22 cellular contexts compared by ENCODE assay signal in genomic region chr17:76512366-76513305, GRCh38. TPM values are rescaled to one million over a fixed set of nuclear protein-coding genes. Genes with fewer than 3 reads are reported as not detected.
DNase-seq lines count a peak whose midpoint lies in the region; ATAC-seq lines count a peak whose summit lies in the region.
"Had no signal": no experiment of that assay in that cellular context is flagged by ENCODE, and none has a peak within 500 bp of the region (broad histone marks: within the 10 kb centered on the region; RNA-seq: fewer than 3 reads in every experiment).

No MANE protein-coding gene starts in this region.

- peaks cover 56% of the 10 kb centered on the region for H3K4me1 ChIP-seq in CD8-positive, alpha-beta memory T cell (ENCODE audit: insufficient read depth, low read length)

- H3K36me3 Mint-ChIP-seq in activated CD4-positive, alpha-beta T cell treated with anti-CD3 and anti-CD28 coated beads, Interleukin-2, amount 10 ng/mL, durations not matched to agents 7 days and 5 days (ENCODE audit: low read depth) = no peaks in the 10 kb centered on the region
- peaks cover 0 to 4% (median 0%) of the 10 kb centered on the region in 3 donors for H3K36me3 Mint-ChIP-seq in CD8-positive, alpha-beta memory T cell
- H3K36me3 Mint-ChIP-seq in activated naive CD8-positive, alpha-beta T cell treated with anti-CD3 and anti-CD28 coated beads for 36 hours = no peaks in the 10 kb centered on the region
- no peaks in the 10 kb centered on the region for H3K36me3 Mint-ChIP-seq in natural killer cell treated with Interleukin-12 subunit alpha and Interleukin-12 subunit beta and Interleukin-15 and Interleukin-18, amount 100 ng/mL, for 72 hours

- no peak overlapping the region for H3K4me3 ChIP-seq in CD8-positive, alpha-beta memory T cell (ENCODE audit: low read length)
- H3K4me3 ChIP-seq: esophagus squamous epithelium had no signal

- POLR2A ChIA-PET in activated CD4-positive, alpha-beta T cell treated with anti-CD3 and anti-CD28 coated beads, Interleukin-2, amount 10 ng/mL, durations not matched to agents 7 days and 5 days (lab: Charles Lee) = no interaction called here
- POLR2A ChIA-PET in CD8-positive, alpha-beta memory T cell (lab: Charles Lee) = no interaction called here

- no peaks in the 10 kb centered on the region for H3K27me3 ChIP-seq in CD8-positive, alpha-beta memory T cell (ENCODE audit: insufficient read depth, low read length, poor library complexity, severe bottlenecking)

- H3K4me3 Mint-ChIP-seq in activated CD4-positive, alpha-beta T cell treated with anti-CD3 and anti-CD28 coated beads, Interleukin-2, amount 10 ng/mL, durations not matched to agents 7 days and 5 days = no peak overlapping the region
- H3K4me3 Mint-ChIP-seq in CD8-positive, alpha-beta memory T cell = peak overlapping the region in 6 of 7 donors; percentile 15 to 64 (median 42)
- H3K4me3 Mint-ChIP-seq in activated naive CD8-positive, alpha-beta T cell treated with anti-CD3 and anti-CD28 coated beads for 36 hours = no peak overlapping the region
- peak overlapping the region; percentile 64 for H3K4me3 Mint-ChIP-seq in natural killer cell treated with Interleukin-12 subunit alpha and Interleukin-12 subunit beta and Interleukin-15 and Interleukin-18, amount 100 ng/mL, for 72 hours

- ATAC-seq in natural killer cell treated with Interleukin-12 subunit alpha and Interleukin-12 subunit beta and Interleukin-15 and Interleukin-18, amount 100 ng/mL, for 72 hours = no peak
- ATAC-seq in HG02870 (IDR thresholded peaks at IDR 0.05; ENCODE audit: unreplicated experiment) = no peak
- ATAC-seq: SK-N-SH treated with all-trans-retinoic acid at 6 μM for 48 hours had no signal

- no peak for DNase-seq in activated CD4-positive, alpha-beta T cell treated with anti-CD3 and anti-CD28 coated beads, Interleukin-2, amount 10 ng/mL, durations not matched to agents 7 days and 5 days
- no peak for DNase-seq in activated CD4-positive, alpha-beta T cell treated with anti-CD3 and anti-CD28 coated beads for 48 hours
- no peak for DNase-seq in CD8-positive, alpha-beta memory T cell
- DNase-seq in activated naive CD8-positive, alpha-beta T cell treated with anti-CD3 and anti-CD28 coated beads for 36 hours = no peak
- no peak for DNase-seq in natural killer cell treated with Interleukin-12 subunit alpha and Interleukin-12 subunit beta and Interleukin-15 and Interleukin-18, amount 100 ng/mL, for 72 hours (ENCODE audit: low spot score)
- DNase-seq in RKO (ENCODE audit: low spot score) = no peak
- no peak for DNase-seq in putamen (ENCODE audit: low spot score)
- DNase-seq: activated CD4-positive, alpha-beta T cell treated with anti-CD3 and anti-CD28 coated beads, Interleukin-2, amount 50 U/mL, for 1 hour; C1 segment of cervical spinal cord; DMS79; effector memory CD4-positive, alpha-beta T cell; esophagus squamous epithelium; HCEC 1CT; NCI-H1048; NCI-H2029 treated with DMSO at 0.1 percent for 48 hours; NK-92 treated with Interleukin-12 subunit alpha and Interleukin-12 subunit beta, amount 100 ng/mL, for 24 hours had no signal

- H3K27ac Mint-ChIP-seq in activated CD4-positive, alpha-beta T cell treated with anti-CD3 and anti-CD28 coated beads, Interleukin-2, amount 10 ng/mL, durations not matched to agents 7 days and 5 days = peak overlapping the region; percentile 96
- peak overlapping the region; percentile 73 to 99 (median 92) for H3K27ac Mint-ChIP-seq in CD8-positive, alpha-beta memory T cell
- H3K27ac Mint-ChIP-seq in activated naive CD8-positive, alpha-beta T cell treated with anti-CD3 and anti-CD28 coated beads for 36 hours = peak overlapping the region; percentile 26
- peak overlapping the region; percentile 87 to 95 for H3K27ac Mint-ChIP-seq in natural killer cell treated with Interleukin-12 subunit alpha and Interleukin-12 subunit beta and Interleukin-15 and Interleukin-18, amount 100 ng/mL, for 72 hours

- CTCF ChIA-PET in activated CD4-positive, alpha-beta T cell treated with anti-CD3 and anti-CD28 coated beads, Interleukin-2, amount 10 ng/mL, durations not matched to agents 7 days and 5 days (lab: Charles Lee) = interaction anchor here (0.9 to 2.1 kb wide), 7 partner anchors 10 to 112 kb away, joined by 3 to 12 read pairs (median 6); no protein-coding TSS in a partner anchor
- CTCF ChIA-PET in CD8-positive, alpha-beta memory T cell (lab: Charles Lee) = interaction anchor here (1.0 to 4.1 kb wide), 8 partner anchors 11 to 111 kb away, joined by 3 to 35 read pairs (median 4); partner anchors contain the start of genes AANAT and RHBDF2

- no peaks in the 10 kb centered on the region for H3K9me3 Mint-ChIP-seq in activated CD4-positive, alpha-beta T cell treated with anti-CD3 and anti-CD28 coated beads, Interleukin-2, amount 10 ng/mL, durations not matched to agents 7 days and 5 days
- peaks cover 0 to 2% (median 0%) of the 10 kb centered on the region in 5 donors for H3K9me3 Mint-ChIP-seq in CD8-positive, alpha-beta memory T cell
- no peaks in the 10 kb centered on the region for H3K9me3 Mint-ChIP-seq in activated naive CD8-positive, alpha-beta T cell treated with anti-CD3 and anti-CD28 coated beads for 36 hours
- no peaks in the 10 kb centered on the region for H3K9me3 Mint-ChIP-seq in natural killer cell treated with Interleukin-12 subunit alpha and Interleukin-12 subunit beta and Interleukin-15 and Interleukin-18, amount 100 ng/mL, for 72 hours

- H3K4me1 Mint-ChIP-seq in activated CD4-positive, alpha-beta T cell treated with anti-CD3 and anti-CD28 coated beads, Interleukin-2, amount 10 ng/mL, durations not matched to agents 7 days and 5 days = peaks cover 63% of the 10 kb centered on the region
- peaks cover 46 to 68% (median 52%) of the 10 kb centered on the region in 3 donors for H3K4me1 Mint-ChIP-seq in CD8-positive, alpha-beta memory T cell
- H3K4me1 Mint-ChIP-seq in activated naive CD8-positive, alpha-beta T cell treated with anti-CD3 and anti-CD28 coated beads for 36 hours = peaks cover 24% of the 10 kb centered on the region
- peaks cover 38 to 44% of the 10 kb centered on the region in 2 donors for H3K4me1 Mint-ChIP-seq in natural killer cell treated with Interleukin-12 subunit alpha and Interleukin-12 subunit beta and Interleukin-15 and Interleukin-18, amount 100 ng/mL, for 72 hours (ENCODE audit: low read depth in 2 of 2)

- H3K9me3 ChIP-seq in CD8-positive, alpha-beta memory T cell (ENCODE audit: low read length) = no peaks in the 10 kb centered on the region
- H3K9me3 ChIP-seq: esophagus squamous epithelium had no signal

- no peak overlapping the region for H3K27ac ChIP-seq in CD8-positive, alpha-beta memory T cell (ENCODE audit: low read depth, low read length)

- H3K27me3 Mint-ChIP-seq in activated CD4-positive, alpha-beta T cell treated with anti-CD3 and anti-CD28 coated beads, Interleukin-2, amount 10 ng/mL, durations not matched to agents 7 days and 5 days = peaks cover 6% of the 10 kb centered on the region
- peaks cover 0 to 7% of the 10 kb centered on the region in 2 donors for H3K27me3 Mint-ChIP-seq in CD8-positive, alpha-beta memory T cell
- no peaks in the 10 kb centered on the region for H3K27me3 Mint-ChIP-seq in activated naive CD8-positive, alpha-beta T cell treated with anti-CD3 and anti-CD28 coated beads for 36 hours
- no peaks in the 10 kb centered on the region for H3K27me3 Mint-ChIP-seq in natural killer cell treated with Interleukin-12 subunit alpha and Interleukin-12 subunit beta and Interleukin-15 and Interleukin-18, amount 100 ng/mL, for 72 hours

- no peaks in the 10 kb centered on the region for H3K36me3 ChIP-seq in CD8-positive, alpha-beta memory T cell (ENCODE audit: insufficient read depth, low read length)
- H3K36me3 ChIP-seq: esophagus squamous epithelium had no signal

RNA-seq across cellular contexts. Expression of gene RHBDF2, which starts 11.4 kb away (rescaled TPM):
- total RNA-seq in activated CD4-positive, alpha-beta T cell treated with anti-CD3 and anti-CD28 coated beads, Interleukin-2, amount 10 ng/mL, durations not matched to agents 7 days and 5 days = 10 to 100 TPM; 37.1 to 41.6 TPM
- total RNA-seq in CD8-positive, alpha-beta memory T cell = 10 to 100 TPM; 38.2 to 42.5 TPM
- 38.4 TPM for polyA plus RNA-seq in CD8-positive, alpha-beta memory T cell
- total RNA-seq in activated naive CD8-positive, alpha-beta T cell treated with anti-CD3 and anti-CD28 coated beads for 36 hours = 10 to 100 TPM; 20.7 to 22.2 TPM
- 100 to 1,000 TPM; 156 to 234 TPM for total RNA-seq in natural killer cell treated with Interleukin-12 subunit alpha and Interleukin-12 subunit beta and Interleukin-15 and Interleukin-18, amount 100 ng/mL, for 72 hours

RNA-seq across cellular contexts. Expression of gene CYGB, which starts 24.9 kb away (rescaled TPM):
- total RNA-seq in activated CD4-positive, alpha-beta T cell treated with anti-CD3 and anti-CD28 coated beads, Interleukin-2, amount 10 ng/mL, durations not matched to agents 7 days and 5 days = not detected
- not detected for total RNA-seq in CD8-positive, alpha-beta memory T cell
- 0.23 TPM for polyA plus RNA-seq in CD8-positive, alpha-beta memory T cell
- total RNA-seq in activated naive CD8-positive, alpha-beta T cell treated with anti-CD3 and anti-CD28 coated beads for 36 hours = under 1 TPM; 0.33 to 0.62 TPM
- 1 to 10 TPM; 1.0 to 2.9 TPM for total RNA-seq in natural killer cell treated with Interleukin-12 subunit alpha and Interleukin-12 subunit beta and Interleukin-15 and Interleukin-18, amount 100 ng/mL, for 72 hours

RNA-seq across cellular contexts. Expression of gene PRCD, which starts 27.2 kb away (rescaled TPM):
- total RNA-seq in activated CD4-positive, alpha-beta T cell treated with anti-CD3 and anti-CD28 coated beads, Interleukin-2, amount 10 ng/mL, durations not matched to agents 7 days and 5 days = not detected
- total RNA-seq in CD8-positive, alpha-beta memory T cell = under 1 TPM; 0.38 to 0.53 TPM
- 1.2 TPM for polyA plus RNA-seq in CD8-positive, alpha-beta memory T cell
- under 1 TPM; 0.36 to 0.66 TPM for total RNA-seq in activated naive CD8-positive, alpha-beta T cell treated with anti-CD3 and anti-CD28 coated beads for 36 hours
- total RNA-seq in natural killer cell treated with Interleukin-12 subunit alpha and Interleukin-12 subunit beta and Interleukin-15 and Interleukin-18, amount 100 ng/mL, for 72 hours = under 1 TPM in 1 of 2 donors, not detected in 1; 0.78 TPM
- total RNA-seq: NCI-H460 had no signal

RNA-seq across cellular contexts. Expression of gene AANAT, which starts 45.2 kb away (rescaled TPM):
- total RNA-seq in activated CD4-positive, alpha-beta T cell treated with anti-CD3 and anti-CD28 coated beads, Interleukin-2, amount 10 ng/mL, durations not matched to agents 7 days and 5 days = not detected
- total RNA-seq in CD8-positive, alpha-beta memory T cell = not detected
- polyA plus RNA-seq in CD8-positive, alpha-beta memory T cell = not detected
- total RNA-seq in activated naive CD8-positive, alpha-beta T cell treated with anti-CD3 and anti-CD28 coated beads for 36 hours = under 1 TPM in 1 of 2 experiments, not detected in 1; 0.36 TPM
- under 1 TPM in 1 of 2 donors, not detected in 1; 0.78 TPM for total RNA-seq in natural killer cell treated with Interleukin-12 subunit alpha and Interleukin-12 subunit beta and Interleukin-15 and Interleukin-18, amount 100 ng/mL, for 72 hours
- total RNA-seq: astrocyte, chondrocyte, esophagus squamous epithelium, NCI-H460, temporal lobe had no signal

RNA-seq across cellular contexts. Expression of gene UBE2O, which starts 59.7 kb away (rescaled TPM):
- total RNA-seq in activated CD4-positive, alpha-beta T cell treated with anti-CD3 and anti-CD28 coated beads, Interleukin-2, amount 10 ng/mL, durations not matched to agents 7 days and 5 days = 10 to 100 TPM; 30.5 to 31.3 TPM
- 10 to 100 TPM; 33.6 to 35.0 TPM for total RNA-seq in CD8-positive, alpha-beta memory T cell
- polyA plus RNA-seq in CD8-positive, alpha-beta memory T cell = 14.9 TPM
- 10 to 100 TPM; 37.7 to 38.4 TPM for total RNA-seq in activated naive CD8-positive, alpha-beta T cell treated with anti-CD3 and anti-CD28 coated beads for 36 hours
- total RNA-seq in natural killer cell treated with Interleukin-12 subunit alpha and Interleukin-12 subunit beta and Interleukin-15 and Interleukin-18, amount 100 ng/mL, for 72 hours = 10 to 100 TPM; 46.7 to 66.9 TPM

Comparison
In these comparisons a context has a peak if more than half of its experiments do, and no peak if none do; other contexts are left out.
1. H3K27ac Mint-ChIP-seq: peak in every context shown above with its lines; median percentile 96 in activated CD4-positive, alpha-beta T cell treated with anti-CD3 and anti-CD28 coated beads, Interleukin-2, amount 10 ng/mL, durations not matched to agents 7 days and 5 days; 92 in CD8-positive, alpha-beta memory T cell; 91 in natural killer cell treated with Interleukin-12 subunit alpha and Interleukin-12 subunit beta and Interleukin-15 and Interleukin-18, amount 100 ng/mL, for 72 hours; 26 in activated naive CD8-positive, alpha-beta T cell treated with anti-CD3 and anti-CD28 coated beads for 36 hours.
2. H3K4me3 Mint-ChIP-seq: peak in CD8-positive, alpha-beta memory T cell (6 of 7) and natural killer cell treated with Interleukin-12 subunit alpha and Interleukin-12 subunit beta and Interleukin-15 and Interleukin-18, amount 100 ng/mL, for 72 hours (single experiment); none in activated CD4-positive, alpha-beta T cell treated with anti-CD3 and anti-CD28 coated beads, Interleukin-2, amount 10 ng/mL, durations not matched to agents 7 days and 5 days (single experiment) and activated naive CD8-positive, alpha-beta T cell treated with anti-CD3 and anti-CD28 coated beads for 36 hours (single experiment).